ENCODE assay signal across 1 cellular context in genomic region chr7:137351941-137352340, GRCh38.
TF ChIP-seq lines count a peak whose summit lies in the region.

No MANE protein-coding gene starts in this region.

TF ChIP-seq in liver, 16 proteins besides CTCF, POLR2A, EP300 and RAD21 (continued from another document):
- peak; percentile 62 for TF ChIP-seq REST (IDR thresholded peaks at IDR 0.05)
